27 cellular contexts compared by ENCODE assay signal in genomic region chr12:47488888-47489287, GRCh38.
"Had no signal": no experiment of that assay in that cellular context is flagged by ENCODE, and none has a peak within 500 bp of the region (broad histone marks: within the 10 kb centered on the region; RNA-seq: fewer than 3 reads in every experiment).

No MANE protein-coding gene starts in this region.

- H3K4me1 Mint-ChIP-seq: mesothelial cell of epicardium; naive B cell; natural killer cell; nephron progenitor cell; neural progenitor cell; stimulated activated memory B cell treated with anti-CD40 and anti-IgM and Interleukin-4, amounts not matched to agents 10 μg/mL and 1 μg/mL and 100 μg/mL, for 72 hours had no signal

- H3K36me3 ChIP-seq: left ventricle myocardium inferior, neural progenitor cell, neutrophil, ovary, right atrium auricular region, right lobe of liver, tibial nerve, uterus had no signal

- H3K9me3 ChIP-seq: left ventricle myocardium inferior, neutrophil, ovary, right atrium auricular region, right lobe of liver, tibial nerve, uterus had no signal

- H2AFZ ChIP-seq: neural progenitor cell had no signal

- H3K4me2 ChIP-seq: neural progenitor cell, smooth muscle cell had no signal

- H3K4me1 ChIP-seq: left ventricle myocardium inferior, neural progenitor cell, right atrium auricular region, right lobe of liver, tibial nerve, uterus had no signal

- H3K9ac ChIP-seq: neural progenitor cell had no signal

- H3K9me3 Mint-ChIP-seq: natural killer cell had no signal

- H3K4me3 ChIP-seq: left ventricle myocardium inferior, lung, neural progenitor cell, ovary, right atrium auricular region, right lobe of liver, smooth muscle cell, tibial nerve, uterus had no signal

- DNase-seq: islet precursor cell; left ventricle myocardium inferior; mesendoderm; naive B cell; natural killer cell; nephron progenitor cell; occipital lobe; ovary; right lobe of liver; stimulated activated CD4-positive, alpha-beta T cell treated with anti-CD3 and anti-CD28 coated beads, Interleukin-1b, Interleukin-23, amount 100 ng/mL, for 48 hours; stimulated activated CD4-positive, alpha-beta T cell treated with anti-CD3 and anti-CD28 coated beads, Interleukin-2, amount 100 ng/mL, for 48 hours; stimulated activated CD4-positive, alpha-beta T cell treated with anti-CD3 and anti-CD28 coated beads, Interleukin-4, amount 100 ng/mL, for 4 hours; stimulated activated CD8-positive, alpha-beta memory T cell treated with anti-CD3 and anti-CD28 coated beads, Interleukin-4, amount 100 ng/mL, for 48 hours; stimulated activated naive CD4-positive, alpha-beta T cell treated with Interleukin-2 at 50 U/mL for 16 hours; stimulated activated naive CD8-positive, alpha-beta T cell treated with anti-CD3 and anti-CD28 coated beads, Interleukin-15, amount 100 ng/mL, for 72 hours; substantia nigra; uterus had no signal

- H3K27me3 Mint-ChIP-seq: stimulated activated naive CD8-positive, alpha-beta T cell treated with anti-CD3 and anti-CD28 coated beads, Interleukin-15, amount 100 ng/mL, for 72 hours had no signal

- H3K36me3 Mint-ChIP-seq: mesothelial cell of epicardium; natural killer cell; neural progenitor cell; stimulated activated memory B cell treated with anti-CD40 and anti-IgM and Interleukin-4, amounts not matched to agents 10 μg/mL and 1 μg/mL and 100 μg/mL, for 72 hours; type B pancreatic cell had no signal

- H3K27me3 ChIP-seq: neural progenitor cell, ovary, right atrium auricular region, right lobe of liver, tibial nerve, uterus had no signal

- H3K4me3 Mint-ChIP-seq: mesothelial cell of epicardium; naive B cell; natural killer cell; nephron progenitor cell; neural progenitor cell; stimulated activated memory B cell treated with anti-CD40 and anti-IgM and Interleukin-4, amounts not matched to agents 10 μg/mL and 1 μg/mL and 100 μg/mL, for 72 hours; stimulated activated naive CD8-positive, alpha-beta T cell treated with anti-CD3 and anti-CD28 coated beads, Interleukin-15, amount 100 ng/mL, for 72 hours; type B pancreatic cell had no signal

- H3K27ac Mint-ChIP-seq: mesothelial cell of epicardium; naive B cell; natural killer cell; nephron progenitor cell; neural progenitor cell; progenitor cell of endocrine pancreas; stimulated activated memory B cell treated with anti-CD40 and anti-IgM and Interleukin-4, amounts not matched to agents 10 μg/mL and 1 μg/mL and 100 μg/mL, for 72 hours; stimulated activated naive CD8-positive, alpha-beta T cell treated with anti-CD3 and anti-CD28 coated beads, Interleukin-15, amount 100 ng/mL, for 72 hours; type B pancreatic cell had no signal

- H3K27ac ChIP-seq: left ventricle myocardium inferior, neural progenitor cell, neutrophil, ovary, right atrium auricular region, right lobe of liver, tibial nerve, uterus had no signal
